In the genomic region with DNA sequence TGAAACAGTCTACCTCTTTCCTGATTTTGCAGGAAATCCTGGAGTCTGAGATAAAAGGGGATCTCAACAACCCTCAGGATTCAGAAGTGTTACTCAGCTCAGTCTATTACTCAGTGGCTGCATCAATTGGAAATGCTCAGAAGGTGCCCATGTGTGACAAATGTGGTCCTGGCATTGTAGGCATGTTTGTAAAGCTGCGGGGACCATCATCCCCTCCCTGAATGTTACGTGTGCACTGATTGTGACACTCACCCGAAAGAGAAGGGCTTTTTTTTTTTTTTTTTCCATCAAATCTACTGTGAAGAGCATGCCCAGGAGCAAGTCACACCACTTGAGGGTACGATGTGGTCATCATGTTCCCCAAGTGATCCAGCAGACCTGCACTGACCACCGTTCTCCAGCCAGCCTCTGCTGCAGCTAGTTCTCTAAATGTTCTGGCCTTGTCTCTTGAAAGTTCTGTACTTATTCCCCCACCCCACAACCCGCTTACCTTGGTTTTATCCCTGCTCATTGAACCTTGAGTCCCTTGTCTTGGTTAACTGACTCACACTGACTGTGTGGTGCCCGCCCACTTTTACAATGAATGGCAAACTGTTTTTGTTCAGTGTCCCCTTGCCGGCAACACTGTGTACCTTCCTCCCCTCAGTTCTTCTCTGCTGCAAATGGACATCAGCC, we compare ENCODE assay signal across 1 cellular context.
A peak's percentile ranks its signal among the peaks of the same experiment; 100 is the strongest.
TF ChIP-seq lines count a peak whose summit lies in the region.

No MANE protein-coding gene starts in this region.

TF ChIP-seq in HepG2, 621 proteins besides CTCF, POLR2A, EP300 and RAD21 (continued from another document and continues in another):
- TF ChIP-seq, protein P1, sequence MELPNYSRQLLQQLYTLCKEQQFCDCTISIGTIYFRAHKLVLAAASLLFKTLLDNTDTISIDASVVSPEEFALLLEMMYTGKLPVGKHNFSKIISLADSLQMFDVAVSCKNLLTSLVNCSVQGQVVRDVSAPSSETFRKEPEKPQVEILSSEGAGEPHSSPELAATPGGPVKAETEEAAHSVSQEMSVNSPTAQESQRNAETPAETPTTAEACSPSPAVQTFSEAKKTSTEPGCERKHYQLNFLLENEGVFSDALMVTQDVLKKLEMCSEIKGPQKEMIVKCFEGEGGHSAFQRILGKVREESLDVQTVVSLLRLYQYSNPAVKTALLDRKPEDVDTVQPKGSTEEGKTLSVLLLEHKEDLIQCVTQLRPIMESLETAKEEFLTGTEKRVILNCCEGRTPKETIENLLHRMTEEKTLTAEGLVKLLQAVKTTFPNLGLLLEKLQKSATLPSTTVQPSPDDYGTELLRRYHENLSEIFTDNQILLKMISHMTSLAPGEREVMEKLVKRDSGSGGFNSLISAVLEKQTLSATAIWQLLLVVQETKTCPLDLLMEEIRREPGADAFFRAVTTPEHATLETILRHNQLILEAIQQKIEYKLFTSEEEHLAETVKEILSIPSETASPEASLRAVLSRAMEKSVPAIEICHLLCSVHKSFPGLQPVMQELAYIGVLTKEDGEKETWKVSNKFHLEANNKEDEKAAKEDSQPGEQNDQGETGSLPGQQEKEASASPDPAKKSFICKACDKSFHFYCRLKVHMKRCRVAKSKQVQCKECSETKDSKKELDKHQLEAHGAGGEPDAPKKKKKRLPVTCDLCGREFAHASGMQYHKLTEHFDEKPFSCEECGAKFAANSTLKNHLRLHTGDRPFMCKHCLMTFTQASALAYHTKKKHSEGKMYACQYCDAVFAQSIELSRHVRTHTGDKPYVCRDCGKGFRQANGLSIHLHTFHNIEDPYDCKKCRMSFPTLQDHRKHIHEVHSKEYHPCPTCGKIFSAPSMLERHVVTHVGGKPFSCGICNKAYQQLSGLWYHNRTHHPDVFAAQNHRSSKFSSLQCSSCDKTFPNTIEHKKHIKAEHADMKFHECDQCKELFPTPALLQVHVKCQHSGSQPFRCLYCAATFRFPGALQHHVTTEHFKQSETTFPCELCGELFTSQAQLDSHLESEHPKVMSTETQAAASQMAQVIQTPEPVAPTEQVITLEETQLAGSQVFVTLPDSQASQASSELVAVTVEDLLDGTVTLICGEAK (IDR thresholded peaks at IDR 0.05) = no peak
- TF ChIP-seq, protein P1 (CRISPR knock-in tag; IDR thresholded peaks at IDR 0.05) = no peak
- TF ChIP-seq POGZ (CRISPR knock-in tag; IDR thresholded peaks at IDR 0.05) = peak; percentile 45
- TF ChIP-seq, protein P2, sequence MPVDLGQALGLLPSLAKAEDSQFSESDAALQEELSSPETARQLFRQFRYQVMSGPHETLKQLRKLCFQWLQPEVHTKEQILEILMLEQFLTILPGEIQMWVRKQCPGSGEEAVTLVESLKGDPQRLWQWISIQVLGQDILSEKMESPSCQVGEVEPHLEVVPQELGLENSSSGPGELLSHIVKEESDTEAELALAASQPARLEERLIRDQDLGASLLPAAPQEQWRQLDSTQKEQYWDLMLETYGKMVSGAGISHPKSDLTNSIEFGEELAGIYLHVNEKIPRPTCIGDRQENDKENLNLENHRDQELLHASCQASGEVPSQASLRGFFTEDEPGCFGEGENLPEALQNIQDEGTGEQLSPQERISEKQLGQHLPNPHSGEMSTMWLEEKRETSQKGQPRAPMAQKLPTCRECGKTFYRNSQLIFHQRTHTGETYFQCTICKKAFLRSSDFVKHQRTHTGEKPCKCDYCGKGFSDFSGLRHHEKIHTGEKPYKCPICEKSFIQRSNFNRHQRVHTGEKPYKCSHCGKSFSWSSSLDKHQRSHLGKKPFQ (CRISPR knock-in tag; IDR thresholded peaks at IDR 0.05; ENCODE audit: insufficient replicate concordance) = peak; percentile 11
- peak; percentile 74 for TF ChIP-seq HNF4A (CRISPR knock-in tag; IDR thresholded peaks at IDR 0.05)
- TF ChIP-seq JUND (CRISPR knock-in tag; IDR thresholded peaks at IDR 0.05) = 0 out of 2 replicates have a peak, but pooled peaks have one; percentile 42
- TF ChIP-seq, protein P3, sequence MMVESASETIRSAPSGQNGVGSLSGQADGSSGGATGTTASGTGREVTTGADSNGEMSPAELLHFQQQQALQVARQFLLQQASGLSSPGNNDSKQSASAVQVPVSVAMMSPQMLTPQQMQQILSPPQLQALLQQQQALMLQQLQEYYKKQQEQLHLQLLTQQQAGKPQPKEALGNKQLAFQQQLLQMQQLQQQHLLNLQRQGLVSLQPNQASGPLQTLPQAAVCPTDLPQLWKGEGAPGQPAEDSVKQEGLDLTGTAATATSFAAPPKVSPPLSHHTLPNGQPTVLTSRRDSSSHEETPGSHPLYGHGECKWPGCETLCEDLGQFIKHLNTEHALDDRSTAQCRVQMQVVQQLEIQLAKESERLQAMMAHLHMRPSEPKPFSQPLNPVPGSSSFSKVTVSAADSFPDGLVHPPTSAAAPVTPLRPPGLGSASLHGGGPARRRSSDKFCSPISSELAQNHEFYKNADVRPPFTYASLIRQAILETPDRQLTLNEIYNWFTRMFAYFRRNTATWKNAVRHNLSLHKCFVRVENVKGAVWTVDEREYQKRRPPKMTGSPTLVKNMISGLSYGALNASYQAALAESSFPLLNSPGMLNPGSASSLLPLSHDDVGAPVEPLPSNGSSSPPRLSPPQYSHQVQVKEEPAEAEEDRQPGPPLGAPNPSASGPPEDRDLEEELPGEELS (CRISPR knock-in tag; IDR thresholded peaks at IDR 0.05) = peak; percentile 61
- TF ChIP-seq, protein P4, sequence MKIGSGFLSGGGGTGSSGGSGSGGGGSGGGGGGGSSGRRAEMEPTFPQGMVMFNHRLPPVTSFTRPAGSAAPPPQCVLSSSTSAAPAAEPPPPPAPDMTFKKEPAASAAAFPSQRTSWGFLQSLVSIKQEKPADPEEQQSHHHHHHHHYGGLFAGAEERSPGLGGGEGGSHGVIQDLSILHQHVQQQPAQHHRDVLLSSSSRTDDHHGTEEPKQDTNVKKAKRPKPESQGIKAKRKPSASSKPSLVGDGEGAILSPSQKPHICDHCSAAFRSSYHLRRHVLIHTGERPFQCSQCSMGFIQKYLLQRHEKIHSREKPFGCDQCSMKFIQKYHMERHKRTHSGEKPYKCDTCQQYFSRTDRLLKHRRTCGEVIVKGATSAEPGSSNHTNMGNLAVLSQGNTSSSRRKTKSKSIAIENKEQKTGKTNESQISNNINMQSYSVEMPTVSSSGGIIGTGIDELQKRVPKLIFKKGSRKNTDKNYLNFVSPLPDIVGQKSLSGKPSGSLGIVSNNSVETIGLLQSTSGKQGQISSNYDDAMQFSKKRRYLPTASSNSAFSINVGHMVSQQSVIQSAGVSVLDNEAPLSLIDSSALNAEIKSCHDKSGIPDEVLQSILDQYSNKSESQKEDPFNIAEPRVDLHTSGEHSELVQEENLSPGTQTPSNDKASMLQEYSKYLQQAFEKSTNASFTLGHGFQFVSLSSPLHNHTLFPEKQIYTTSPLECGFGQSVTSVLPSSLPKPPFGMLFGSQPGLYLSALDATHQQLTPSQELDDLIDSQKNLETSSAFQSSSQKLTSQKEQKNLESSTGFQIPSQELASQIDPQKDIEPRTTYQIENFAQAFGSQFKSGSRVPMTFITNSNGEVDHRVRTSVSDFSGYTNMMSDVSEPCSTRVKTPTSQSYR (CRISPR knock-in tag; IDR thresholded peaks at IDR 0.05; ENCODE audit: borderline replicate concordance) = 0 out of 2 replicates have a peak, but pooled peaks have one; percentile 41
- TF ChIP-seq, protein P5, sequence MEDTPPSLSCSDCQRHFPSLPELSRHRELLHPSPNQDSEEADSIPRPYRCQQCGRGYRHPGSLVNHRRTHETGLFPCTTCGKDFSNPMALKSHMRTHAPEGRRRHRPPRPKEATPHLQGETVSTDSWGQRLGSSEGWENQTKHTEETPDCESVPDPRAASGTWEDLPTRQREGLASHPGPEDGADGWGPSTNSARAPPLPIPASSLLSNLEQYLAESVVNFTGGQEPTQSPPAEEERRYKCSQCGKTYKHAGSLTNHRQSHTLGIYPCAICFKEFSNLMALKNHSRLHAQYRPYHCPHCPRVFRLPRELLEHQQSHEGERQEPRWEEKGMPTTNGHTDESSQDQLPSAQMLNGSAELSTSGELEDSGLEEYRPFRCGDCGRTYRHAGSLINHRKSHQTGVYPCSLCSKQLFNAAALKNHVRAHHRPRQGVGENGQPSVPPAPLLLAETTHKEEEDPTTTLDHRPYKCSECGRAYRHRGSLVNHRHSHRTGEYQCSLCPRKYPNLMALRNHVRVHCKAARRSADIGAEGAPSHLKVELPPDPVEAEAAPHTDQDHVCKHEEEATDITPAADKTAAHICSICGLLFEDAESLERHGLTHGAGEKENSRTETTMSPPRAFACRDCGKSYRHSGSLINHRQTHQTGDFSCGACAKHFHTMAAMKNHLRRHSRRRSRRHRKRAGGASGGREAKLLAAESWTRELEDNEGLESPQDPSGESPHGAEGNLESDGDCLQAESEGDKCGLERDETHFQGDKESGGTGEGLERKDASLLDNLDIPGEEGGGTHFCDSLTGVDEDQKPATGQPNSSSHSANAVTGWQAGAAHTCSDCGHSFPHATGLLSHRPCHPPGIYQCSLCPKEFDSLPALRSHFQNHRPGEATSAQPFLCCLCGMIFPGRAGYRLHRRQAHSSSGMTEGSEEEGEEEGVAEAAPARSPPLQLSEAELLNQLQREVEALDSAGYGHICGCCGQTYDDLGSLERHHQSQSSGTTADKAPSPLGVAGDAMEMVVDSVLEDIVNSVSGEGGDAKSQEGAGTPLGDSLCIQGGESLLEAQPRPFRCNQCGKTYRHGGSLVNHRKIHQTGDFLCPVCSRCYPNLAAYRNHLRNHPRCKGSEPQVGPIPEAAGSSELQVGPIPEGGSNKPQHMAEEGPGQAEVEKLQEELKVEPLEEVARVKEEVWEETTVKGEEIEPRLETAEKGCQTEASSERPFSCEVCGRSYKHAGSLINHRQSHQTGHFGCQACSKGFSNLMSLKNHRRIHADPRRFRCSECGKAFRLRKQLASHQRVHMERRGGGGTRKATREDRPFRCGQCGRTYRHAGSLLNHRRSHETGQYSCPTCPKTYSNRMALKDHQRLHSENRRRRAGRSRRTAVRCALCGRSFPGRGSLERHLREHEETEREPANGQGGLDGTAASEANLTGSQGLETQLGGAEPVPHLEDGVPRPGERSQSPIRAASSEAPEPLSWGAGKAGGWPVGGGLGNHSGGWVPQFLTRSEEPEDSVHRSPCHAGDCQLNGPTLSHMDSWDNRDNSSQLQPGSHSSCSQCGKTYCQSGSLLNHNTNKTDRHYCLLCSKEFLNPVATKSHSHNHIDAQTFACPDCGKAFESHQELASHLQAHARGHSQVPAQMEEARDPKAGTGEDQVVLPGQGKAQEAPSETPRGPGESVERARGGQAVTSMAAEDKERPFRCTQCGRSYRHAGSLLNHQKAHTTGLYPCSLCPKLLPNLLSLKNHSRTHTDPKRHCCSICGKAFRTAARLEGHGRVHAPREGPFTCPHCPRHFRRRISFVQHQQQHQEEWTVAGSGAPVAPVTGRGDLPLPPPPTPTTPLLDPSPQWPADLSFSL (CRISPR knock-in tag; IDR thresholded peaks at IDR 0.05) = peak; percentile 46; the same call in 1 of the 2 replicates
- no peak for TF ChIP-seq KDM5B (CRISPR knock-in tag; IDR thresholded peaks at IDR 0.05; ENCODE audit: borderline replicate concordance)
- TF ChIP-seq, protein P6, sequence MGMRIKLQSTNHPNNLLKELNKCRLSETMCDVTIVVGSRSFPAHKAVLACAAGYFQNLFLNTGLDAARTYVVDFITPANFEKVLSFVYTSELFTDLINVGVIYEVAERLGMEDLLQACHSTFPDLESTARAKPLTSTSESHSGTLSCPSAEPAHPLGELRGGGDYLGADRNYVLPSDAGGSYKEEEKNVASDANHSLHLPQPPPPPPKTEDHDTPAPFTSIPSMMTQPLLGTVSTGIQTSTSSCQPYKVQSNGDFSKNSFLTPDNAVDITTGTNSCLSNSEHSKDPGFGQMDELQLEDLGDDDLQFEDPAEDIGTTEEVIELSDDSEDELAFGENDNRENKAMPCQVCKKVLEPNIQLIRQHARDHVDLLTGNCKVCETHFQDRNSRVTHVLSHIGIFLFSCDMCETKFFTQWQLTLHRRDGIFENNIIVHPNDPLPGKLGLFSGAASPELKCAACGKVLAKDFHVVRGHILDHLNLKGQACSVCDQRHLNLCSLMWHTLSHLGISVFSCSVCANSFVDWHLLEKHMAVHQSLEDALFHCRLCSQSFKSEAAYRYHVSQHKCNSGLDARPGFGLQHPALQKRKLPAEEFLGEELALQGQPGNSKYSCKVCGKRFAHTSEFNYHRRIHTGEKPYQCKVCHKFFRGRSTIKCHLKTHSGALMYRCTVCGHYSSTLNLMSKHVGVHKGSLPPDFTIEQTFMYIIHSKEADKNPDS (CRISPR knock-in tag; IDR thresholded peaks at IDR 0.05) = no peak
- TF ChIP-seq CEBPB (IDR thresholded peaks at IDR 0.05; ENCODE audit: borderline replicate concordance, low read depth, low read length) = peak; percentile 24; the same call in 1 of the 2 replicates
- no peak for TF ChIP-seq CHD2 (IDR thresholded peaks at IDR 0.05; ENCODE audit: low read depth, low read length)
- TF ChIP-seq XBP1 (CRISPR knock-in tag; IDR thresholded peaks at IDR 0.05) = no peak
- TF ChIP-seq GATAD2A (CRISPR knock-in tag; IDR thresholded peaks at IDR 0.05) = peak; percentile 60
- TF ChIP-seq SYNCRIP (IDR thresholded peaks at IDR 0.05; ENCODE audit: insufficient read depth, low read depth, low read length) = no peak
- TF ChIP-seq, protein P7, sequence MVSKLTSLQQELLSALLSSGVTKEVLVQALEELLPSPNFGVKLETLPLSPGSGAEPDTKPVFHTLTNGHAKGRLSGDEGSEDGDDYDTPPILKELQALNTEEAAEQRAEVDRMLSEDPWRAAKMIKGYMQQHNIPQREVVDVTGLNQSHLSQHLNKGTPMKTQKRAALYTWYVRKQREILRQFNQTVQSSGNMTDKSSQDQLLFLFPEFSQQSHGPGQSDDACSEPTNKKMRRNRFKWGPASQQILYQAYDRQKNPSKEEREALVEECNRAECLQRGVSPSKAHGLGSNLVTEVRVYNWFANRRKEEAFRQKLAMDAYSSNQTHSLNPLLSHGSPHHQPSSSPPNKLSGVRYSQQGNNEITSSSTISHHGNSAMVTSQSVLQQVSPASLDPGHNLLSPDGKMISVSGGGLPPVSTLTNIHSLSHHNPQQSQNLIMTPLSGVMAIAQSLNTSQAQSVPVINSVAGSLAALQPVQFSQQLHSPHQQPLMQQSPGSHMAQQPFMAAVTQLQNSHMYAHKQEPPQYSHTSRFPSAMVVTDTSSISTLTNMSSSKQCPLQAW (CRISPR knock-in tag; IDR thresholded peaks at IDR 0.05) = no peak
- TF ChIP-seq SP1 (IDR thresholded peaks at IDR 0.05) = no peak
- TF ChIP-seq SP1 (CRISPR knock-in tag; IDR thresholded peaks at IDR 0.05) = peak; percentile 42; the same call in 1 of the 2 replicates
